Comparison of ENCODE assay signal across 21 cellular contexts in the genomic region with DNA sequence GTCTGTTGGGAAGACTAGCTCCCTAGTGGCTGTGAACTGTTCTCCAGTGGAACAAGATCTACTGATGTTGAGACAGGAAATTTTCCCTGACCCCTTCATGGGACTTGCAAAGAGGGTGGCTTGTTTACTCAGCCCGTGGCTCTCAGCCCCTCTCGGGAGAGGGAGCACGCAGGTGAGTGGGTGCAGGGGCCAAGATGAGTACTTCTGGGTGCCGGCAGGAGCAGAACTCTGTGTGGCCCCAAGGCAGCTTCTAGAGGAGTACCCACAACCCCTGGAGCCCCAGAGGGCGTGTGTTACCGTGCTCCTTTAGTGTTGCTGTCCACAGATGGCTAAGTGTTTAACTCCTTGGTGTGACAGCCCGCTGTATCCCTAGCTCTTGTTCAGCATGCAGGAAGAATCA.
"Had no signal": no experiment of that assay in that cellular context is flagged by ENCODE, and none has a peak within 500 bp of the region (broad histone marks: within the 10 kb centered on the region; RNA-seq: fewer than 3 reads in every experiment).

No MANE protein-coding gene starts in this region.

- H3K4me3 ChIP-seq: K562 had no signal

- FAIRE-seq: K562 had no signal

- H3K4me1 Mint-ChIP-seq: IgD-negative memory B cell had no signal

- ATAC-seq: K562, Panc1, PC-3 had no signal

- H3K27ac Mint-ChIP-seq: IgD-negative memory B cell had no signal

- H3K9me3 ChIP-seq: SK-N-SH had no signal

- DNase-seq: Kasumi-1, MM.1S, NCI-H1092 treated with DMSO at 0.1 percent for 48 hours, NCI-H1436, NCI-H187, NCI-H2029, NCI-H2081 treated with DMSO at 0.1 percent for 48 hours, NCI-H2171, NCI-H226, NCI-H446, NCI-H510A, NCI-H524 treated with DMSO at 0.1 percent for 48 hours, NCI-H774, PC-3, SHP77, SK-N-SH had no signal

- H3K4me3 Mint-ChIP-seq: IgD-negative memory B cell had no signal

- H3K27ac ChIP-seq: KMS-11, RWPE1 had no signal
